Comparison of ENCODE assay signal across 12 cellular contexts in genomic region chr20:1357921-1358671, GRCh38. TPM values are rescaled to one million over a fixed set of nuclear protein-coding genes. Genes with fewer than 3 reads are reported as not detected.
DNase-seq lines count a peak whose midpoint lies in the region; ATAC-seq and TF ChIP-seq lines count a peak whose summit lies in the region.
"Had no signal": no experiment of that assay in that cellular context is flagged by ENCODE, and none has a peak within 500 bp of the region (broad histone marks: within the 10 kb centered on the region; RNA-seq: fewer than 3 reads in every experiment).

No MANE protein-coding gene starts in this region.

- no peaks in the 10 kb centered on the region for H3F3A ChIP-seq in neural progenitor cell (ENCODE audit: low read depth)

- peaks cover 15% of the 10 kb centered on the region for H3K9me1 ChIP-seq in IMR-90 (ENCODE audit: insufficient read depth, low read length)

- no peak overlapping the region for H4K91ac ChIP-seq in IMR-90 (ENCODE audit: insufficient read depth, low read depth, low read length)

- H3K79me2 ChIP-seq in neural progenitor cell (ENCODE audit: low read depth) = peaks cover 6% of the 10 kb centered on the region

- H3K56ac ChIP-seq in IMR-90 (ENCODE audit: extremely low read depth, insufficient read depth, low read length) = no peak overlapping the region

- peak overlapping the region; percentile 15 for H2BK5ac ChIP-seq in IMR-90 (ENCODE audit: low read depth, low read length, poor library complexity, severe bottlenecking)

- H3K14ac ChIP-seq in IMR-90 (replicated peaks; ENCODE audit: low read depth, low read length) = peak overlapping the region; percentile 38; the same call in 1 of the 2 replicates

- in situ Hi-C loops in IMR-90 (cut with MboI; ENCODE audit: low sequenced_read_pairs) = no loop called here

- H2AK9ac ChIP-seq in IMR-90 (replicated peaks; ENCODE audit: low read depth, low read length, poor library complexity) = no peak overlapping the region

- peaks cover 42 to 50% of the 10 kb centered on the region in 2 experiments for H3K79me1 ChIP-seq in IMR-90 (ENCODE audit: low read depth in 1 of 2, low read length in 2 of 2)

- H3K27ac Mint-ChIP-seq in activated T-cell treated with anti-CD3 and anti-CD28 coated beads, Interleukin-2, amount 50 U/mL, for 72 hours = peak overlapping the region; percentile 83
- no peak overlapping the region for H3K27ac Mint-ChIP-seq in neural progenitor cell

- no TSS peak for BruUV-seq in IMR-90 (replicated peaks; lab: Mats Ljungman, UMichigan)

- H3K18ac ChIP-seq in IMR-90 (ENCODE audit: low read depth, low read length) = no peak overlapping the region

- H4K8ac ChIP-seq in IMR-90 (ENCODE audit: low read depth in 2 of 2, low read length in 2 of 2) = no peak overlapping the region

- peaks cover 60% of the 10 kb centered on the region for H3K4me1 Mint-ChIP-seq in activated T-cell treated with anti-CD3 and anti-CD28 coated beads, Interleukin-2, amount 50 U/mL, for 72 hours (ENCODE audit: low read depth)
- no peaks in the 10 kb centered on the region for H3K4me1 Mint-ChIP-seq in neural progenitor cell

- TF ChIP-seq POLR2A in IMR-90 (IDR thresholded peaks at IDR 0.05; ENCODE audit: low read depth, low read length) = peak; percentile 25; the same call in 1 of the 2 replicates

- H3K27me3 ChIP-seq in IMR-90 (ENCODE audit: control insufficient read depth, insufficient read depth, low read length) = no peaks in the 10 kb centered on the region
- no peaks in the 10 kb centered on the region for H3K27me3 ChIP-seq in neural progenitor cell
- H3K27me3 ChIP-seq: BE2C, upper lobe of right lung had no signal

- dilution Hi-C loops in IMR-90 (cut with HindIII; ENCODE audit: low sequenced_read_pairs, unreplicated experiment) = no loop called here

- H2BK15ac ChIP-seq in IMR-90 (ENCODE audit: low read depth, low read length) = no peak overlapping the region

- POLR2A ChIA-PET in IMR-90 (lab: Charles Lee; ENCODE audit: unreplicated experiment) = no interaction called here

- peaks cover 31% of the 10 kb centered on the region for H3K36me3 ChIP-seq in IMR-90 (ENCODE audit: control insufficient read depth, insufficient read depth, low read length)
- peaks cover 3% of the 10 kb centered on the region for H3K36me3 ChIP-seq in neural progenitor cell
- H3K36me3 ChIP-seq: BE2C had no signal

- peak overlapping the region; percentile 73 to 86 for H3K4me3 Mint-ChIP-seq in activated T-cell treated with anti-CD3 and anti-CD28 coated beads, Interleukin-2, amount 50 U/mL, for 72 hours
- no peak overlapping the region for H3K4me3 Mint-ChIP-seq in neural progenitor cell

- H3K4ac ChIP-seq in IMR-90 (ENCODE audit: low read depth, low read length) = peak overlapping the region; percentile 8; the same call in 1 of the 2 replicates

- TF ChIP-seq CTCF in IMR-90 (conservative IDR thresholded peaks at IDR 0.05; ENCODE audit: low read depth, low read length) (no peak), fibroblast of the aortic adventitia (IDR thresholded peaks at IDR 0.05; ENCODE audit: insufficient read depth, low read length) (no peak), neural progenitor cell (IDR thresholded peaks at IDR 0.05) (no peak)

- H3K27me3 Mint-ChIP-seq in activated T-cell treated with anti-CD3 and anti-CD28 coated beads, Interleukin-2, amount 50 U/mL, for 72 hours (ENCODE audit: low read depth) = no peaks in the 10 kb centered on the region
- peaks cover 6% of the 10 kb centered on the region for H3K27me3 Mint-ChIP-seq in neural progenitor cell (ENCODE audit: insufficient read depth, low read depth)

- H2AFZ ChIP-seq in IMR-90 (replicated peaks; ENCODE audit: low read length, poor library complexity) (no peak overlapping the region), neural progenitor cell (replicated peaks) (no peak overlapping the region)

- ATAC-seq in IMR-90 (ENCODE audit: low read depth) (peak; percentile 93), HG03139 (IDR thresholded peaks at IDR 0.05; ENCODE audit: unreplicated experiment) (no peak)
- ATAC-seq in activated T-cell treated with anti-CD3 and anti-CD28 coated beads, Interleukin-2, amount 50 U/mL, for 72 hours (replicated peaks in 1 of 2) = peak; percentile 92
- ATAC-seq: upper lobe of right lung had no signal

- H3K27ac ChIP-seq in IMR-90 (ENCODE audit: insufficient read depth, low read length) = no peak overlapping the region
- H3K27ac ChIP-seq in neural progenitor cell = no peak overlapping the region
- H3K27ac ChIP-seq: upper lobe of right lung had no signal

- DNase-seq in A172 (ENCODE audit: low spot score) (peak; percentile 69), IMR-90 (peak; percentile 83), fibroblast of the aortic adventitia (ENCODE audit: low read depth) (peak; percentile 49), NCI-H774 (lab: John Stamatoyannopoulos, UW) (no peak), neural progenitor cell (ENCODE audit: low spot score) (no peak), NCI-H345 (lab: John Stamatoyannopoulos, UW) (no peak)
- DNase-seq in activated T-cell treated with anti-CD3 and anti-CD28 coated beads, Interleukin-2, amount 50 U/mL, for 72 hours = peak; percentile 56 to 61
- DNase-seq: BE2C, NCI-H1930, retina, upper lobe of right lung had no signal

- H2AK5ac ChIP-seq in IMR-90 (ENCODE audit: low read depth, low read length) = no peak overlapping the region

- H4K20me1 ChIP-seq in IMR-90 (ENCODE audit: insufficient read depth, low read length) = peaks cover 8% of the 10 kb centered on the region; the same call in 1 of the 2 replicates
- H4K20me1 ChIP-seq in neural progenitor cell (ENCODE audit: low read depth) = peaks cover 16% of the 10 kb centered on the region

- no peak for TF ChIP-seq RAD21 in IMR-90 (IDR thresholded peaks at IDR 0.05; ENCODE audit: low read length)

- H3K23ac ChIP-seq in IMR-90 (ENCODE audit: low read depth, low read length) = peak overlapping the region; percentile 20; the same call in 1 of the 2 replicates

- H2BK120ac ChIP-seq in IMR-90 (ENCODE audit: low read depth, low read length) = 0 out of 2 replicates have a peak overlapping the region, but pooled peaks have one; percentile 0

- CTCF ChIA-PET in IMR-90 (lab: Yijun Ruan, JAX) = interaction anchor here (0.7 kb wide), 1 partner anchor 598 kb away, joined by 3 read pairs; no protein-coding TSS in a partner anchor

- no peaks in the 10 kb centered on the region for H3K9me3 ChIP-seq in IMR-90 (ENCODE audit: control insufficient read depth, insufficient read depth, low read length)
- H3K9me3 ChIP-seq in neural progenitor cell (ENCODE audit: low read depth) = no peaks in the 10 kb centered on the region
- H3K9me3 ChIP-seq: BE2C, upper lobe of right lung had no signal

- H3K9me3 Mint-ChIP-seq in activated T-cell treated with anti-CD3 and anti-CD28 coated beads, Interleukin-2, amount 50 U/mL, for 72 hours = peaks cover 0 to 1% of the 10 kb centered on the region in 2 donors
- peaks cover 16% of the 10 kb centered on the region for H3K9me3 Mint-ChIP-seq in neural progenitor cell

- H2BK20ac ChIP-seq in IMR-90 (ENCODE audit: low read depth, low read length) = peak overlapping the region; percentile 32; the same call in 1 of the 2 replicates

- H4K5ac ChIP-seq in IMR-90 (ENCODE audit: low read depth, low read length) = no peak overlapping the region

- H3K4me3 ChIP-seq in IMR-90 (ENCODE audit: insufficient read depth, low read depth, low read length) (no peak overlapping the region), fibroblast of the aortic adventitia (ENCODE audit: low read depth, low read length) (no peak overlapping the region), neural progenitor cell (no peak overlapping the region)
- H3K4me3 ChIP-seq: upper lobe of right lung had no signal

- H3K36me3 Mint-ChIP-seq in activated T-cell treated with anti-CD3 and anti-CD28 coated beads, Interleukin-2, amount 50 U/mL, for 72 hours (ENCODE audit: insufficient read depth in 2 of 2) = peaks cover 21 to 36% of the 10 kb centered on the region in 2 donors
- peaks cover 74% of the 10 kb centered on the region for H3K36me3 Mint-ChIP-seq in neural progenitor cell

- WGBS in IMR-90 (ENCODE audit: extremely low coverage in 2 of 2, insufficient read length in 1 of 2), 2 experiments = 42% methylated on average over 2 of the region's 9 CpGs; no CpG with 5 or more reads in 1 of the 2 experiments

- H3K4me1 ChIP-seq in IMR-90 (ENCODE audit: control insufficient read depth, insufficient read depth, low read length) = peaks cover 6% of the 10 kb centered on the region
- H3K4me1 ChIP-seq in neural progenitor cell = no peaks in the 10 kb centered on the region
- H3K4me1 ChIP-seq: BE2C, upper lobe of right lung had no signal

- H3K4me2 ChIP-seq in IMR-90 (ENCODE audit: low read depth, low read length) (peak overlapping the region; percentile 34; the same call in 1 of the 2 replicates), neural progenitor cell (no peak overlapping the region)

- H3K9ac ChIP-seq in IMR-90 (ENCODE audit: low read depth, low read length) = no peak overlapping the region
- H3K9ac ChIP-seq in neural progenitor cell = no peak overlapping the region

- intact Hi-C loops in IMR-90 (cut with micrococcal nuclease) = no loop called here

TF ChIP-seq in IMR-90, 13 proteins besides CTCF, POLR2A, EP300 and RAD21:
- TF ChIP-seq CHD1 (IDR thresholded peaks at IDR 0.05; ENCODE audit: low read depth, low read length) (no peak), FOS (IDR thresholded peaks at IDR 0.05; ENCODE audit: low read depth, low read length) (peak; percentile 71; the same call in 1 of the 2 replicates)
TF ChIP-seq in IMR-90: peak in this region for 1.

RNA-seq across cellular contexts. Expression of gene SDCBP2, which starts 29.2 kb away (rescaled TPM):
- 1.8 and 2.6 TPM in 2 replicates for total RNA-seq in A172 (2014; rRNA removed; shearing (Covaris generic))
- total RNA-seq in IMR-90 (2012; rRNA removed) (0.54 and 0.83 TPM in 2 replicates), fibroblast of the aortic adventitia (ENCODE audit: low replicate concordance) (1.4 and 2.3 TPM in 2 replicates), neural progenitor cell (ENCODE audit: low replicate concordance) (1.6 and 6.6 TPM in 2 replicates)
- polyA plus RNA-seq in IMR-90 (2012; rRNA removed) = 1.3 TPM in 2 replicates
- polyA plus RNA-seq in IMR-90 (2012; cell fraction: cytosol; rRNA removed) = 1.5 and 1.6 TPM in 2 replicates
- 2.5 and 4.1 TPM in 2 replicates for polyA plus RNA-seq in IMR-90 (2012; cell fraction: nucleus; rRNA removed; ENCODE audit: low replicate concordance)
- 10 to 100 TPM; 11.0 to 11.5 TPM for total RNA-seq in activated T-cell treated with anti-CD3 and anti-CD28 coated beads, Interleukin-2, amount 50 U/mL, for 72 hours

RNA-seq across cellular contexts. Expression of gene FKBP1A, which starts 34.8 kb away (rescaled TPM):
- 149 and 200 TPM in 2 replicates for total RNA-seq in A172 (2014; rRNA removed; shearing (Covaris generic))
- 91.9 and 120 TPM in 2 replicates for total RNA-seq in IMR-90 (2012; rRNA removed)
- 513 and 528 TPM in 2 replicates for polyA plus RNA-seq in IMR-90 (2012; rRNA removed)
- 250 and 846 TPM in 2 replicates for polyA plus RNA-seq in IMR-90 (2012; cell fraction: cytosol; rRNA removed)
- polyA plus RNA-seq in IMR-90 (2012; cell fraction: nucleus; rRNA removed; ENCODE audit: low replicate concordance) = 45.1 and 159 TPM in 2 replicates
- total RNA-seq in activated T-cell treated with anti-CD3 and anti-CD28 coated beads, Interleukin-2, amount 50 U/mL, for 72 hours = 100 to 1,000 TPM; 228 to 278 TPM
- 39.3 and 200 TPM in 2 replicates for total RNA-seq in fibroblast of the aortic adventitia (ENCODE audit: low replicate concordance)
- 128 and 135 TPM in 2 replicates for total RNA-seq in neural progenitor cell (ENCODE audit: low replicate concordance)

Comparison
In these comparisons a context has a peak if more than half of its experiments do, and no peak if none do; other contexts are left out.
1. DNase-seq: peak in A172 (single experiment), IMR-90 (single experiment), activated T-cell treated with anti-CD3 and anti-CD28 coated beads, Interleukin-2, amount 50 U/mL, for 72 hours (2 of 2) and fibroblast of the aortic adventitia (single experiment); none in NCI-H774 (single experiment), neural progenitor cell (single experiment) and NCI-H345 (single experiment).